In genomic region chr5:111997308-111998159, GRCh38 we compare ENCODE assay signal across 13 cellular contexts.
A peak's percentile ranks its signal among the peaks of the same experiment; 100 is the strongest.
DNase-seq lines count a peak whose midpoint lies in the region; ATAC-seq and TF ChIP-seq lines count a peak whose summit lies in the region.
"Had no signal": no experiment of that assay in that cellular context is flagged by ENCODE, and none has a peak within 500 bp of the region (broad histone marks: within the 10 kb centered on the region; RNA-seq: fewer than 3 reads in every experiment).

No MANE protein-coding gene starts in this region.

- H3K27me3 ChIP-seq in AG04450 (ENCODE audit: control insufficient read depth, insufficient read depth, low read length), result no peaks in the 10 kb centered on the region
- H3K27me3 ChIP-seq: uterus had no signal

- no peaks in the 10 kb centered on the region for H3K4me1 Mint-ChIP-seq in activated T-helper 17 cell treated with anti-CD3 and anti-CD28 coated beads, Interleukin-2, amount 50 U/mL, for 72 hours
- H3K4me1 Mint-ChIP-seq in activated T-cell treated with anti-CD3 and anti-CD28 coated beads, Interleukin-2, amount 50 U/mL, for 72 hours (ENCODE audit: low read depth), result no peaks in the 10 kb centered on the region
- H3K4me1 Mint-ChIP-seq in endothelial cell (ENCODE audit: unreplicated experiment), result no peaks in the 10 kb centered on the region
- H3K4me1 Mint-ChIP-seq: CD8-positive, alpha-beta memory T cell had no signal

- POLR2A ChIA-PET in AG04450 (lab: Yijun Ruan, JAX), result interaction anchor here (0.6 to 2.6 kb wide), 14 partner anchors 27 to 275 kb away, joined by 3 to 26 read pairs (median 5); partner anchors contain the start of gene NREP

- H3K9me3 Mint-ChIP-seq in activated T-helper 17 cell treated with anti-CD3 and anti-CD28 coated beads, Interleukin-2, amount 50 U/mL, for 72 hours, result no peaks in the 10 kb centered on the region
- no peaks in the 10 kb centered on the region for H3K9me3 Mint-ChIP-seq in activated T-cell treated with anti-CD3 and anti-CD28 coated beads, Interleukin-2, amount 50 U/mL, for 72 hours
- no peaks in the 10 kb centered on the region for H3K9me3 Mint-ChIP-seq in endothelial cell (ENCODE audit: unreplicated experiment)

- TF ChIP-seq CTCF in AG04450 (IDR thresholded peaks at IDR 0.05; ENCODE audit: low read depth, low read length) (no peak), endothelial cell (IDR thresholded peaks at IDR 0.05; ENCODE audit: unreplicated experiment) (no peak)

- peak; percentile 32 for ATAC-seq in activated T-helper 17 cell treated with anti-CD3 and anti-CD28 coated beads, Interleukin-2, amount 50 U/mL, for 72 hours (replicated peaks)
- ATAC-seq in GM18519 (IDR thresholded peaks at IDR 0.05; ENCODE audit: low FRiP score, unreplicated experiment), result no peak
- no peak for ATAC-seq in activated T-cell treated with anti-CD3 and anti-CD28 coated beads, Interleukin-2, amount 50 U/mL, for 72 hours (replicated peaks in 1 of 2)
- ATAC-seq: effector memory CD8-positive, alpha-beta T cell had no signal

- H3K36me3 Mint-ChIP-seq in activated T-helper 17 cell treated with anti-CD3 and anti-CD28 coated beads, Interleukin-2, amount 50 U/mL, for 72 hours (ENCODE audit: low read depth), result no peaks in the 10 kb centered on the region
- no peaks in the 10 kb centered on the region for H3K36me3 Mint-ChIP-seq in activated T-cell treated with anti-CD3 and anti-CD28 coated beads, Interleukin-2, amount 50 U/mL, for 72 hours (ENCODE audit: insufficient read depth in 2 of 2)
- no peaks in the 10 kb centered on the region for H3K36me3 Mint-ChIP-seq in endothelial cell (ENCODE audit: low read depth, unreplicated experiment)
- H3K36me3 Mint-ChIP-seq: CD8-positive, alpha-beta memory T cell had no signal

- H3K4me3 Mint-ChIP-seq in activated T-helper 17 cell treated with anti-CD3 and anti-CD28 coated beads, Interleukin-2, amount 50 U/mL, for 72 hours, result no peak overlapping the region
- no peak overlapping the region for H3K4me3 Mint-ChIP-seq in activated T-cell treated with anti-CD3 and anti-CD28 coated beads, Interleukin-2, amount 50 U/mL, for 72 hours
- no peak overlapping the region for H3K4me3 Mint-ChIP-seq in endothelial cell (ENCODE audit: unreplicated experiment)
- H3K4me3 Mint-ChIP-seq: CD8-positive, alpha-beta memory T cell; effector memory CD8-positive, alpha-beta T cell had no signal

- peaks cover 4% of the 10 kb centered on the region for H3K27me3 Mint-ChIP-seq in activated T-helper 17 cell treated with anti-CD3 and anti-CD28 coated beads, Interleukin-2, amount 50 U/mL, for 72 hours
- H3K27me3 Mint-ChIP-seq in activated T-cell treated with anti-CD3 and anti-CD28 coated beads, Interleukin-2, amount 50 U/mL, for 72 hours (ENCODE audit: low read depth), result no peaks in the 10 kb centered on the region
- no peaks in the 10 kb centered on the region for H3K27me3 Mint-ChIP-seq in endothelial cell (ENCODE audit: unreplicated experiment)
- H3K27me3 Mint-ChIP-seq: effector memory CD8-positive, alpha-beta T cell had no signal

- H3K27ac Mint-ChIP-seq in activated T-helper 17 cell treated with anti-CD3 and anti-CD28 coated beads, Interleukin-2, amount 50 U/mL, for 72 hours, result no peak overlapping the region
- no peak overlapping the region for H3K27ac Mint-ChIP-seq in activated T-cell treated with anti-CD3 and anti-CD28 coated beads, Interleukin-2, amount 50 U/mL, for 72 hours
- H3K27ac Mint-ChIP-seq in endothelial cell (ENCODE audit: unreplicated experiment), result no peak overlapping the region
- H3K27ac Mint-ChIP-seq: effector memory CD8-positive, alpha-beta T cell had no signal

- H3K9me3 ChIP-seq in AG04450 (ENCODE audit: control insufficient read depth, insufficient read depth, low read length), result no peaks in the 10 kb centered on the region
- H3K9me3 ChIP-seq: uterus had no signal

- CTCF ChIA-PET in AG04450 (lab: Charles Lee), result interaction anchor here (0.5 to 1.8 kb wide), 2 partner anchors 447 to 1244 kb away, joined by 3 to 4 read pairs; no protein-coding TSS in a partner anchor

- peak overlapping the region; percentile 80 for H3K27ac ChIP-seq in AG04450 (ENCODE audit: low read depth, low read length)
- H3K27ac ChIP-seq: uterus had no signal

- H3K4me3 ChIP-seq in AG04450 (ENCODE audit: low read depth, low read length), result no peak overlapping the region
- H3K4me3 ChIP-seq: uterus had no signal

- DNase-seq in AG04450 (ENCODE audit: low read depth, low spot score) (peak; percentile 99), HS-5 (ENCODE audit: low read depth) (peak; percentile 98), iris pigment epithelial cell (ENCODE audit: low read depth) (peak; percentile 100), endothelial cell (ENCODE audit: low spot score) (no peak)
- no peak for DNase-seq in NK-92 treated with Interleukin-12 subunit alpha and Interleukin-12 subunit beta, amount 100 ng/mL, for 24 hours (lab: John Stamatoyannopoulos, UW)
- no peak for DNase-seq in activated T-cell treated with anti-CD3 and anti-CD28 coated beads, Interleukin-2, amount 50 U/mL, for 72 hours
- DNase-seq: CD8-positive, alpha-beta memory T cell; effector memory CD8-positive, alpha-beta T cell; MM.1S; SIG-M5 had no signal

Comparison
In these comparisons a context has a peak if more than half of its experiments do, and no peak if none do; other contexts are left out.
1. DNase-seq: peak in AG04450 (single experiment), HS-5 (single experiment) and iris pigment epithelial cell (single experiment); none in NK-92 treated with Interleukin-12 subunit alpha and Interleukin-12 subunit beta, amount 100 ng/mL, for 24 hours (single experiment), activated T-cell treated with anti-CD3 and anti-CD28 coated beads, Interleukin-2, amount 50 U/mL, for 72 hours (0 of 2) and endothelial cell (single experiment).